ENCODE assay signal across 13 cellular contexts in the genomic region with DNA sequence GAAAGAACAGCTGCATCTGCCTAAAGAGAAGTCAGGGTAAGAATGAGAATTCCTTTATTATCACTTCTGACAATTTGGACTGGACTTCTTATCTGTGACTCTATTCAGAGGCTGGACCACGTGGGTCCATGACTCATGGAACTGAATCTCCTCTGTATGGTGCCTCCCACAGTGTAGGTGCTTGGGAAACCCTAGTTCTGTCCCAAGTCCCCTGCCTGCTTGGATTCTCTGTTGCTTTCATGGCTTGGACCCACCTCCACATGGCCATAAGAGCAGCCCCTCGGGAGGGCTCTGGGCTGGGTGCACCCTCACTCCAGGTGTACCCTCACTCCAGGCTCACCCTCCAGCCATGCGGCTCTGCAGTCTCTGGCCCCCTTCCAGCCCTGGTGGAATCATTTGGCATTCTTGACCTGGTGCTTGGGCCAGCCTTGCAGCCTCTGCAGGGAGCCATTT.
DNase-seq lines count a peak whose midpoint lies in the region; ATAC-seq, FAIRE-seq and TF ChIP-seq lines count a peak whose summit lies in the region.
"Had no signal": no experiment of that assay in that cellular context is flagged by ENCODE, and none has a peak within 500 bp of the region (broad histone marks: within the 10 kb centered on the region; RNA-seq: fewer than 3 reads in every experiment).

No MANE protein-coding gene starts in this region.

- FAIRE-seq in GM12891 (lab: Jason Lieb, UNC) (no peak), bronchial epithelial cell (lab: Jason Lieb, UNC) (no peak)

- no peak overlapping the region for H3K4me3 ChIP-seq in bronchial epithelial cell (ENCODE audit: low read depth, low read length)
- H3K4me3 ChIP-seq: ascending aorta had no signal

- DNase-seq in GM12891 (ENCODE audit: insufficient read length, low spot score) = peak; percentile 5
- DNase-seq in NCI-H226 = peak; percentile 77
- peak; percentile 41 for DNase-seq in bronchial epithelial cell (ENCODE audit: low read depth)
- DNase-seq in non-pigmented ciliary epithelial cell (ENCODE audit: low read depth) = peak; percentile 11
- DNase-seq in NCI-H524 (lab: John Stamatoyannopoulos, UW) = no peak
- DNase-seq in HEK293T (ENCODE audit: extremely low spot score) = no peak
- DNase-seq in effector memory CD8-positive, alpha-beta T cell = no peak
- DNase-seq: midbrain; stimulated activated CD4-positive, alpha-beta T cell treated with anti-CD3 and anti-CD28 coated beads, Interleukin-4, amount 100 ng/mL, for 4 hours had no signal

- TF ChIP-seq CTCF in bronchial epithelial cell (IDR thresholded peaks at IDR 0.05; ENCODE audit: insufficient read depth, low read length, severe bottlenecking) = no peak

- no peaks in the 10 kb centered on the region for H3K36me3 ChIP-seq in bronchial epithelial cell (ENCODE audit: control insufficient read depth, insufficient read depth, low read length)
- H3K36me3 ChIP-seq: ascending aorta had no signal

- peaks cover 0 to 31% of the 10 kb centered on the region in 2 donors for H3K27me3 Mint-ChIP-seq in effector memory CD8-positive, alpha-beta T cell

- H3K4me3 Mint-ChIP-seq in effector memory CD8-positive, alpha-beta T cell = no peak overlapping the region
- H3K4me3 Mint-ChIP-seq: endodermal cell, IgD-negative memory B cell had no signal

- CTCF ChIA-PET in HEK293T (lab: Yijun Ruan, JAX) = no interaction called here

- POLR2A ChIA-PET in HEK293T (lab: Yijun Ruan, JAX) = no interaction called here

- H3K36me3 Mint-ChIP-seq in effector memory CD8-positive, alpha-beta T cell (ENCODE audit: insufficient read depth) = peaks cover 4% of the 10 kb centered on the region
- H3K36me3 Mint-ChIP-seq: IgD-negative memory B cell had no signal

- H3K27me3 ChIP-seq in bronchial epithelial cell (ENCODE audit: control insufficient read depth, insufficient read depth, low read length) = peaks cover 9% of the 10 kb centered on the region
- H3K27me3 ChIP-seq: ascending aorta had no signal

- ATAC-seq in effector memory CD8-positive, alpha-beta T cell (replicated peaks) = no peak
- ATAC-seq in GM18868 (IDR thresholded peaks at IDR 0.05; ENCODE audit: unreplicated experiment) = no peak

- no peak overlapping the region for H3K27ac Mint-ChIP-seq in effector memory CD8-positive, alpha-beta T cell
- H3K27ac Mint-ChIP-seq: endodermal cell, IgD-negative memory B cell had no signal

- no peaks in the 10 kb centered on the region for H3K9me3 Mint-ChIP-seq in effector memory CD8-positive, alpha-beta T cell
- H3K9me3 Mint-ChIP-seq: endodermal cell, IgD-negative memory B cell had no signal

- no peak for TF ChIP-seq POLR2A in GM12891 (IDR thresholded peaks at IDR 0.05; ENCODE audit: low read depth, low read length)

- peaks cover 4 to 7% of the 10 kb centered on the region in 2 donors for H3K4me1 Mint-ChIP-seq in effector memory CD8-positive, alpha-beta T cell (ENCODE audit: low read depth in 2 of 2)
- H3K4me1 Mint-ChIP-seq: IgD-negative memory B cell had no signal

TF ChIP-seq in GM12891, 5 proteins besides CTCF, POLR2A, EP300 and RAD21:
- TF ChIP-seq TAF1 (IDR thresholded peaks at IDR 0.05; ENCODE audit: low read depth, low read length) = no peak
- no peak for TF ChIP-seq PAX5 (IDR thresholded peaks at IDR 0.05; ENCODE audit: insufficient read depth, low read length, severe bottlenecking)
- TF ChIP-seq SPI1 (IDR thresholded peaks at IDR 0.05; ENCODE audit: low read depth, low read length) = no peak
- no peak for TF ChIP-seq POU2F2 (IDR thresholded peaks at IDR 0.05; ENCODE audit: low read depth, low read length)
- TF ChIP-seq POLR2AphosphoS5 (IDR thresholded peaks at IDR 0.05; ENCODE audit: low read depth, low read length) = no peak

TF ChIP-seq in HEK293T, 16 proteins besides CTCF, POLR2A, EP300 and RAD21:
- TF ChIP-seq TARDBP (IDR thresholded peaks at IDR 0.05) = no peak
- TF ChIP-seq ZNF384 (IDR thresholded peaks at IDR 0.05) = no peak
- TF ChIP-seq HDGF (IDR thresholded peaks at IDR 0.05; ENCODE audit: borderline replicate concordance) = no peak
- TF ChIP-seq SP1 (IDR thresholded peaks at IDR 0.05) = no peak
TF ChIP-seq in HEK293T: peak in this region for 0.

Comparison
In these comparisons a context has a peak if more than half of its experiments do, and no peak if none do; other contexts are left out.
1. DNase-seq: peak in GM12891 (single experiment), NCI-H226 (single experiment), bronchial epithelial cell (single experiment) and non-pigmented ciliary epithelial cell (single experiment); none in NCI-H524 (0 of 2), HEK293T (single experiment) and effector memory CD8-positive, alpha-beta T cell (0 of 3).